8 cellular contexts compared by ENCODE assay signal in the genomic region with DNA sequence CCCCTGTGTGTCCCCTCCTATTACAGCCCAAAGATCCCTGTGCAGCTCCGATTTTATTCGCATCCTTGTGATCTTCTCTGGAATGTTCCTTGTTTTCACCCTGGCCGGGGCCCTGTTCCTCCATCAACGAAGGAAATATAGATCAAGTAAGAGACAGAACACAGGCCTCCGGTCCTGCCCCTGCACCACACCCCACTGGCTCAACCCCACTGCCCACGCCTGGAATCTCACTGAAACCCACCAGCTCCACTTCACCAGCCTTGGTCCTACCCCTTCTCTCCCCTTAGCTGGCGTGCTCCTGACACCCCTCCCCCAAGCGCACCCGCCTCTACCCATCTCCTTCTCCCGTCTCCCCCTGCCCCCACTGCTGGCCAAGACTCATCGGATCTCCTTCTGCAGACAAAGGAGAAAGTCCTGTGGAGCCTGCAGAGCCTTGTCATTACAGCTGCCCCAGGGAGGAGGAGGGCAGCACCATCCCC. TPM values are rescaled to one million over a fixed set of nuclear protein-coding genes. Genes with fewer than 3 reads are reported as not detected.
DNase-seq lines count a peak whose midpoint lies in the region; ATAC-seq lines count a peak whose summit lies in the region.

No MANE protein-coding gene starts in this region.

- H3K36me3 Mint-ChIP-seq in activated CD4-positive, alpha-beta T cell treated with anti-CD3 and anti-CD28 coated beads for 36 hours (ENCODE audit: low read depth) = peaks cover 86% of the 10 kb centered on the region
- peaks cover 85% of the 10 kb centered on the region for H3K36me3 Mint-ChIP-seq in stimulated activated naive CD8-positive, alpha-beta T cell treated with anti-CD3 and anti-CD28 coated beads, Interleukin-15, Interleukin-2, amounts not matched to agents 100 ng/mL and 50 ng/mL, for 24 hours (ENCODE audit: low read depth)

- POLR2A ChIA-PET in activated CD4-positive, alpha-beta T cell treated with anti-CD3 and anti-CD28 coated beads for 36 hours (lab: Charles Lee) = interaction anchor here (1.3 to 2.3 kb wide), 4 partner anchors 8 to 114 kb away, joined by 3 to 20 read pairs (median 10); no protein-coding TSS in a partner anchor

- peaks cover 7% of the 10 kb centered on the region for H3K36me3 ChIP-seq in adipocyte (ENCODE audit: control insufficient read depth, insufficient read depth, low read length, severe bottlenecking)

- CTCF ChIA-PET in activated CD4-positive, alpha-beta T cell treated with anti-CD3 and anti-CD28 coated beads for 36 hours (lab: Charles Lee) = interaction anchor here (0.9 to 3.6 kb wide), 8 partner anchors 7 to 130 kb away, joined by 3 to 34 read pairs (median 4); partner anchors contain the start of gene VAMP1

- H3K9me3 Mint-ChIP-seq in activated CD4-positive, alpha-beta T cell treated with anti-CD3 and anti-CD28 coated beads for 36 hours (ENCODE audit: low read depth) = no peaks in the 10 kb centered on the region
- H3K9me3 Mint-ChIP-seq in stimulated activated naive CD8-positive, alpha-beta T cell treated with anti-CD3 and anti-CD28 coated beads, Interleukin-15, Interleukin-2, amounts not matched to agents 100 ng/mL and 50 ng/mL, for 24 hours = no peaks in the 10 kb centered on the region

- H3K27ac Mint-ChIP-seq in activated CD4-positive, alpha-beta T cell treated with anti-CD3 and anti-CD28 coated beads for 36 hours = peak overlapping the region; percentile 99
- peak overlapping the region; percentile 99 for H3K27ac Mint-ChIP-seq in stimulated activated naive CD8-positive, alpha-beta T cell treated with anti-CD3 and anti-CD28 coated beads, Interleukin-15, Interleukin-2, amounts not matched to agents 100 ng/mL and 50 ng/mL, for 24 hours

- intact Hi-C loops in activated CD4-positive, alpha-beta T cell treated with anti-CD3 and anti-CD28 coated beads for 36 hours (cut with DNase I, micrococcal nuclease) = loop anchor here (1.0 to 5.0 kb wide), 3 partner anchors 24 to 42 kb away; partner anchors contain the start of genes MRPL51 (in 2 of the 2) and NCAPD2 (in 1 of the 2)

- H3K27me3 Mint-ChIP-seq in activated CD4-positive, alpha-beta T cell treated with anti-CD3 and anti-CD28 coated beads for 36 hours = no peaks in the 10 kb centered on the region
- no peaks in the 10 kb centered on the region for H3K27me3 Mint-ChIP-seq in stimulated activated naive CD8-positive, alpha-beta T cell treated with anti-CD3 and anti-CD28 coated beads, Interleukin-15, Interleukin-2, amounts not matched to agents 100 ng/mL and 50 ng/mL, for 24 hours

- H3K4me1 ChIP-seq in adipocyte (ENCODE audit: control insufficient read depth, insufficient read depth, low read length) = peaks cover 27% of the 10 kb centered on the region

- H3K9ac ChIP-seq in adipocyte (ENCODE audit: low read length) = peak overlapping the region; percentile 93

- no peaks in the 10 kb centered on the region for H3K9me3 ChIP-seq in adipocyte (ENCODE audit: control insufficient read depth, low read length)

- peak; percentile 4 for ATAC-seq in activated CD4-positive, alpha-beta T cell treated with anti-CD3 and anti-CD28 coated beads for 36 hours
- ATAC-seq in GM21381 (IDR thresholded peaks at IDR 0.05; ENCODE audit: unreplicated experiment) = no peak

- H3K4me3 ChIP-seq in adipocyte (ENCODE audit: low read length) = peak overlapping the region; percentile 84

- peaks cover 64% of the 10 kb centered on the region for H3K4me1 Mint-ChIP-seq in activated CD4-positive, alpha-beta T cell treated with anti-CD3 and anti-CD28 coated beads for 36 hours
- peaks cover 80% of the 10 kb centered on the region for H3K4me1 Mint-ChIP-seq in stimulated activated naive CD8-positive, alpha-beta T cell treated with anti-CD3 and anti-CD28 coated beads, Interleukin-15, Interleukin-2, amounts not matched to agents 100 ng/mL and 50 ng/mL, for 24 hours (ENCODE audit: low read depth)

- no peaks in the 10 kb centered on the region for H3K27me3 ChIP-seq in adipocyte (replicated peaks; ENCODE audit: control insufficient read depth, insufficient read depth, low read length)

- peak overlapping the region; percentile 100 for H3K4me3 Mint-ChIP-seq in activated CD4-positive, alpha-beta T cell treated with anti-CD3 and anti-CD28 coated beads for 36 hours
- peak overlapping the region; percentile 97 for H3K4me3 Mint-ChIP-seq in stimulated activated naive CD8-positive, alpha-beta T cell treated with anti-CD3 and anti-CD28 coated beads, Interleukin-15, Interleukin-2, amounts not matched to agents 100 ng/mL and 50 ng/mL, for 24 hours

- DNase-seq in activated CD4-positive, alpha-beta T cell treated with anti-CD3 and anti-CD28 coated beads for 36 hours = peak; percentile 66
- no peak for DNase-seq in activated CD4-positive, alpha-beta T cell treated with anti-CD3 and anti-CD28 coated beads, Interleukin-2, amount 50 U/mL, for 4 hours
- DNase-seq in adipocyte (ENCODE audit: low read depth) (peak; percentile 43), iris pigment epithelial cell (ENCODE audit: low read depth) (peak; percentile 19), GDM1 (lab: John Stamatoyannopoulos, UW) (no peak), SW480 (ENCODE audit: low spot score) (no peak)

RNA-seq across cellular contexts. Expression of gene TAPBPL, which starts 0.9 kb away (rescaled TPM):
- total RNA-seq in activated CD4-positive, alpha-beta T cell treated with anti-CD3 and anti-CD28 coated beads for 36 hours = 10 to 100 TPM; 27.4 to 40.8 TPM

RNA-seq across cellular contexts. Expression of gene CD27, which starts 6.2 kb away (rescaled TPM):
- 100 to 1,000 TPM in 1 of 2 experiments, 10 to 100 TPM in 1; 85.4 to 116 TPM for total RNA-seq in activated CD4-positive, alpha-beta T cell treated with anti-CD3 and anti-CD28 coated beads for 36 hours

RNA-seq across cellular contexts. Expression of gene VAMP1, which starts 19.6 kb away (rescaled TPM):
- 10 to 100 TPM; 34.5 to 52.3 TPM for total RNA-seq in activated CD4-positive, alpha-beta T cell treated with anti-CD3 and anti-CD28 coated beads for 36 hours

RNA-seq across cellular contexts. Expression of gene MRPL51, which starts 42.2 kb away (rescaled TPM):
- 100 to 1,000 TPM; 232 to 275 TPM for total RNA-seq in activated CD4-positive, alpha-beta T cell treated with anti-CD3 and anti-CD28 coated beads for 36 hours

RNA-seq across cellular contexts. Expression of gene NCAPD2, which starts 43.0 kb away (rescaled TPM):
- total RNA-seq in activated CD4-positive, alpha-beta T cell treated with anti-CD3 and anti-CD28 coated beads for 36 hours = 100 to 1,000 TPM; 199 to 210 TPM

Comparison
In these comparisons a context has a peak if more than half of its experiments do, and no peak if none do; other contexts are left out.
1. DNase-seq: peak in activated CD4-positive, alpha-beta T cell treated with anti-CD3 and anti-CD28 coated beads for 36 hours (single experiment), adipocyte (single experiment) and iris pigment epithelial cell (single experiment); none in activated CD4-positive, alpha-beta T cell treated with anti-CD3 and anti-CD28 coated beads, Interleukin-2, amount 50 U/mL, for 4 hours (0 of 2), GDM1 (single experiment) and SW480 (single experiment).